ENCODE assay signal across 15 cellular contexts in genomic region chr16:50156590-50156989, GRCh38. TPM values are rescaled to one million over a fixed set of nuclear protein-coding genes. Genes with fewer than 3 reads are reported as not detected.
DNase-seq lines count a peak whose midpoint lies in the region; ATAC-seq and TF ChIP-seq lines count a peak whose summit lies in the region.
"Had no signal": no experiment of that assay in that cellular context is flagged by ENCODE, and none has a peak within 500 bp of the region (broad histone marks: within the 10 kb centered on the region; RNA-seq: fewer than 3 reads in every experiment).

No MANE protein-coding gene starts in this region.

- no peak for ATAC-seq in stimulated activated naive CD8-positive, alpha-beta T cell treated with anti-CD3 and anti-CD28 coated beads, Interleukin-15, amount 100 ng/mL, for 72 hours
- ATAC-seq in GM19023 (IDR thresholded peaks at IDR 0.05; ENCODE audit: unreplicated experiment) = no peak

- H3K36me3 Mint-ChIP-seq in activated T-cell treated with anti-CD3 and anti-CD28 coated beads, Interleukin-2, amount 50 U/mL, for 24 hours (ENCODE audit: low read depth) = peaks cover 42% of the 10 kb centered on the region
- peaks cover 0 to 6% (median 0%) of the 10 kb centered on the region in 3 donors for H3K36me3 Mint-ChIP-seq in immature natural killer cell

- H3K4me3 ChIP-seq in Loucy (ENCODE audit: low read length, poor library complexity, severe bottlenecking) = peak overlapping the region; percentile 33

- no peak overlapping the region for H3K27ac Mint-ChIP-seq in activated T-cell treated with anti-CD3 and anti-CD28 coated beads, Interleukin-2, amount 50 U/mL, for 24 hours
- H3K27ac Mint-ChIP-seq in immature natural killer cell = peak overlapping the region in 5 of 6 donors; percentile 69 to 92 (median 78)
- peak overlapping the region; percentile 54 to 66 for H3K27ac Mint-ChIP-seq in stimulated activated naive CD8-positive, alpha-beta T cell treated with anti-CD3 and anti-CD28 coated beads, Interleukin-15, amount 100 ng/mL, for 72 hours

- H3K27me3 Mint-ChIP-seq in activated T-cell treated with anti-CD3 and anti-CD28 coated beads, Interleukin-2, amount 50 U/mL, for 24 hours = no peaks in the 10 kb centered on the region
- H3K27me3 Mint-ChIP-seq in immature natural killer cell (ENCODE audit: low read depth in 3 of 3) = peaks cover 18 to 24% (median 22%) of the 10 kb centered on the region in 3 donors
- H3K27me3 Mint-ChIP-seq in stimulated activated naive CD8-positive, alpha-beta T cell treated with anti-CD3 and anti-CD28 coated beads, Interleukin-15, amount 100 ng/mL, for 72 hours = no peaks in the 10 kb centered on the region

- peaks cover 62% of the 10 kb centered on the region for H3K79me2 ChIP-seq in Loucy (ENCODE audit: insufficient read depth, low read length)

- H3K27me3 ChIP-seq in Loucy (ENCODE audit: insufficient read depth, low read length, poor library complexity, severe bottlenecking) = no peaks in the 10 kb centered on the region

- no peaks in the 10 kb centered on the region for H3K9me3 ChIP-seq in Loucy (ENCODE audit: insufficient read depth, low read depth, low read length)
- H3K9me3 ChIP-seq: SK-N-SH had no signal

- H3K4me3 Mint-ChIP-seq in activated T-cell treated with anti-CD3 and anti-CD28 coated beads, Interleukin-2, amount 50 U/mL, for 24 hours = peak overlapping the region; percentile 88
- peak overlapping the region; percentile 51 to 93 (median 64) for H3K4me3 Mint-ChIP-seq in immature natural killer cell
- H3K4me3 Mint-ChIP-seq in stimulated activated naive CD8-positive, alpha-beta T cell treated with anti-CD3 and anti-CD28 coated beads, Interleukin-15, amount 100 ng/mL, for 72 hours = peak overlapping the region; percentile 69 to 75

- no peaks in the 10 kb centered on the region for H3K9me3 Mint-ChIP-seq in activated T-cell treated with anti-CD3 and anti-CD28 coated beads, Interleukin-2, amount 50 U/mL, for 24 hours
- H3K9me3 Mint-ChIP-seq in immature natural killer cell = no peaks in the 10 kb centered on the region
- H3K9me3 Mint-ChIP-seq in stimulated activated naive CD8-positive, alpha-beta T cell treated with anti-CD3 and anti-CD28 coated beads, Interleukin-15, amount 100 ng/mL, for 72 hours = no peaks in the 10 kb centered on the region

- H3K36me3 ChIP-seq in Loucy (ENCODE audit: insufficient read depth, low read length) = no peaks in the 10 kb centered on the region

- peaks cover 59% of the 10 kb centered on the region for H3K4me1 ChIP-seq in Loucy (ENCODE audit: insufficient read depth, low read length, poor library complexity, severe bottlenecking)

- no peak for DNase-seq in activated T-cell treated with anti-CD3 and anti-CD28 coated beads, Interleukin-2, amount 50 U/mL, for 24 hours
- no peak for DNase-seq in activated T-cell treated with anti-CD3 and anti-CD28 coated beads, Interleukin-2, amount 50 U/mL, for 1 hour
- DNase-seq in immature natural killer cell = no peak
- DNase-seq in stimulated activated naive CD8-positive, alpha-beta T cell treated with anti-CD3 and anti-CD28 coated beads, Interleukin-15, amount 100 ng/mL, for 72 hours = no peak
- DNase-seq in CD1c-positive myeloid dendritic cell (ENCODE audit: extremely low spot score) = no peak
- DNase-seq in stimulated activated CD4-positive, alpha-beta T cell treated with anti-CD3 and anti-CD28 coated beads, Interleukin-2, amount 100 ng/mL, for 24 hours = no peak
- DNase-seq: anterior cingulate cortex, erythroblast, NCI-H2029 treated with DMSO at 0.1 percent for 48 hours, NCI-H526, occipital lobe, SK-N-SH, small intestine had no signal

- peak overlapping the region; percentile 95 for H3K4me2 ChIP-seq in Loucy (ENCODE audit: low read depth, low read length, poor library complexity, severe bottlenecking)

- peaks cover 54% of the 10 kb centered on the region for H4K20me1 ChIP-seq in Loucy (ENCODE audit: insufficient read depth, low read length, poor library complexity, severe bottlenecking)

- H3F3A ChIP-seq in Loucy (ENCODE audit: low read depth) = peaks cover 3% of the 10 kb centered on the region; the same call in 1 of the 2 replicates

- peaks cover 67% of the 10 kb centered on the region for H3K4me1 Mint-ChIP-seq in activated T-cell treated with anti-CD3 and anti-CD28 coated beads, Interleukin-2, amount 50 U/mL, for 24 hours (ENCODE audit: low read depth)
- peaks cover 66 to 77% of the 10 kb centered on the region in 2 donors for H3K4me1 Mint-ChIP-seq in immature natural killer cell
- peaks cover 68% of the 10 kb centered on the region for H3K4me1 Mint-ChIP-seq in stimulated activated naive CD8-positive, alpha-beta T cell treated with anti-CD3 and anti-CD28 coated beads, Interleukin-15, amount 100 ng/mL, for 72 hours

- no peaks in the 10 kb centered on the region for H3K9me2 ChIP-seq in Loucy (replicated peaks; ENCODE audit: low read depth, low read length)
- H3K9me2 ChIP-seq: SK-N-SH had no signal

- H3K9ac ChIP-seq in Loucy (ENCODE audit: low read depth, low read length, poor library complexity, severe bottlenecking) = no peak overlapping the region
- H3K9ac ChIP-seq: SK-N-SH had no signal

- H2AFZ ChIP-seq in Loucy (ENCODE audit: low read length) = no peak overlapping the region

- no peak for TF ChIP-seq CTCF in Loucy (conservative IDR thresholded peaks at IDR 0.05; ENCODE audit: low read length)

RNA-seq across cellular contexts. Expression of gene TENT4B, which starts 3.5 kb away (rescaled TPM):
- 1 to 10 TPM; 3.4 to 5.9 (median 5.7) TPM for polyA plus RNA-seq in immature natural killer cell
